ENCODE assay signal across 18 cellular contexts in the genomic region with DNA sequence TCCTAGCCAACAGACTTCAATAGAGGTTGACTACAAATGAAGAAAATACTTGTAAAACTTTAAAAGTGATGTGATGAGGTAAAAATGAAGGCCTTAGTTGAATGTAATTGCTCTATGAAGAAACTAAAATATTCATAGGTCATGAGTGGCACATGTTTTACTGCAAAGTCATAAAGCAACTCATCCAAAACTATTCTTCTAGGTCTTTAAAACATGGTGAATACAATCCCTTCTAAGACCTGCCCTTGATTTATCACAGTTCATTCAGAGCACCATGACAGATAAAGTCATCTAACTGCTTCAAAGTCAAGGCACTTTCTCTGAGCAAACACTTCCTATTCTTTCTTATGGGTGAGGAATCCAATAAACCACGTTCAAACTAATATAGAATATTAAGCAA.
DNase-seq lines count a peak whose midpoint lies in the region; ATAC-seq and TF ChIP-seq lines count a peak whose summit lies in the region.
"Had no signal": no experiment of that assay in that cellular context is flagged by ENCODE, and none has a peak within 500 bp of the region (broad histone marks: within the 10 kb centered on the region; RNA-seq: fewer than 3 reads in every experiment).

No MANE protein-coding gene starts in this region.

- no peak overlapping the region for H4K91ac ChIP-seq in IMR-90 (ENCODE audit: insufficient read depth, low read depth, low read length)

- H3K23ac ChIP-seq in IMR-90 (ENCODE audit: low read depth, low read length): no peak overlapping the region

- ATAC-seq in IMR-90 (ENCODE audit: low read depth) (no peak), foreskin keratinocyte (peak; percentile 35), GM21529 (IDR thresholded peaks at IDR 0.05; ENCODE audit: unreplicated experiment) (no peak), GM18867 (IDR thresholded peaks at IDR 0.05; ENCODE audit: unreplicated experiment) (no peak)
- ATAC-seq: SK-N-SH treated with all-trans-retinoic acid at 6 μM for 48 hours had no signal

- H3K18ac ChIP-seq in IMR-90 (ENCODE audit: low read depth, low read length): no peak overlapping the region

- H3K4me1 ChIP-seq in IMR-90 (ENCODE audit: control insufficient read depth, insufficient read depth, low read length) (no peaks in the 10 kb centered on the region), foreskin keratinocyte (peaks cover 19% of the 10 kb centered on the region)
- H3K4me1 ChIP-seq: BLaER1 had no signal

- H3K4ac ChIP-seq in IMR-90 (ENCODE audit: low read depth, low read length): no peak overlapping the region

- H2BK120ac ChIP-seq in IMR-90 (ENCODE audit: low read depth, low read length): no peak overlapping the region

- peak overlapping the region; percentile 41 for H2BK5ac ChIP-seq in IMR-90 (ENCODE audit: low read depth, low read length, poor library complexity, severe bottlenecking)

- POLR2A ChIA-PET in IMR-90 (lab: Charles Lee; ENCODE audit: unreplicated experiment) (no interaction called here), GM10248 (lab: Yijun Ruan, JAX) (no interaction called here)

- no peak overlapping the region for H2BK15ac ChIP-seq in IMR-90 (ENCODE audit: low read depth, low read length)

- TF ChIP-seq CTCF in IMR-90 (conservative IDR thresholded peaks at IDR 0.05; ENCODE audit: low read depth, low read length) (no peak), epithelial cell of esophagus (IDR thresholded peaks at IDR 0.05; ENCODE audit: insufficient read depth, low read depth, low read length, missing control alignments) (no peak), foreskin keratinocyte (conservative IDR thresholded peaks at IDR 0.05) (no peak), GM10248 (IDR thresholded peaks at IDR 0.05; ENCODE audit: control extremely low read depth, extremely low read depth, low read depth, missing control alignments) (no peak)

- dilution Hi-C loops in IMR-90 (cut with HindIII; ENCODE audit: low sequenced_read_pairs, unreplicated experiment): no loop called here

- no peak overlapping the region for H3K14ac ChIP-seq in IMR-90 (replicated peaks; ENCODE audit: low read depth, low read length)

- H3K9me1 ChIP-seq in IMR-90 (ENCODE audit: insufficient read depth, low read length): no peaks in the 10 kb centered on the region

- no peak overlapping the region for H3K4me2 ChIP-seq in IMR-90 (ENCODE audit: low read depth, low read length)
- H3K4me2 ChIP-seq: BLaER1 had no signal

- H4K8ac ChIP-seq in IMR-90 (ENCODE audit: low read depth in 2 of 2, low read length in 2 of 2): no peak overlapping the region

- H3K9me3 ChIP-seq in IMR-90 (ENCODE audit: control insufficient read depth, insufficient read depth, low read length): no peaks in the 10 kb centered on the region
- H3K9me3 ChIP-seq: BLaER1 had no signal

- no peak overlapping the region for H2AK9ac ChIP-seq in IMR-90 (replicated peaks; ENCODE audit: low read depth, low read length, poor library complexity)

- H3K4me3 ChIP-seq in IMR-90 (ENCODE audit: insufficient read depth, low read depth, low read length): no peak overlapping the region
- no peak overlapping the region for H3K4me3 ChIP-seq in epithelial cell of esophagus (ENCODE audit: low read length)
- H3K4me3 ChIP-seq: BLaER1 had no signal

- no peak for TF ChIP-seq POLR2A in IMR-90 (IDR thresholded peaks at IDR 0.05; ENCODE audit: low read depth, low read length)

- DNase-seq in EH (ENCODE audit: low read depth) (peak; percentile 84), IMR-90 (peak; percentile 37), epithelial cell of esophagus (ENCODE audit: low read depth) (peak; percentile 40), foreskin keratinocyte (peak in 1 of 2 donors; percentile 77), GM10248 (ENCODE audit: extremely low spot score) (no peak), NCI-H1105 treated with DMSO at 0.1 percent for 48 hours (lab: John Stamatoyannopoulos, UW) (no peak)
- DNase-seq: CD4-positive, alpha-beta memory T cell; H9; NCI-H1092 treated with DMSO at 0.1 percent for 48 hours; NCI-H510A; NCI-H748 treated with DMSO at 0.1 percent for 48 hours; NK-92 treated with Interleukin-12 subunit alpha and Interleukin-12 subunit beta, amount 100 ng/mL, for 24 hours; OCI-M1; SIG-M5 had no signal

- no peak overlapping the region for H2AK5ac ChIP-seq in IMR-90 (ENCODE audit: low read depth, low read length)

- H3K79me1 ChIP-seq in IMR-90 (ENCODE audit: low read depth in 1 of 2, low read length in 2 of 2): no peaks in the 10 kb centered on the region

- no TSS peak for BruUV-seq in IMR-90 (replicated peaks; lab: Mats Ljungman, UMichigan)

- intact Hi-C loops in IMR-90 (cut with micrococcal nuclease): no loop called here

- H3K56ac ChIP-seq in IMR-90 (ENCODE audit: extremely low read depth, insufficient read depth, low read length): no peak overlapping the region

- CTCF ChIA-PET in IMR-90 (lab: Yijun Ruan, JAX): no interaction called here
- CTCF ChIA-PET in GM10248 (lab: Yijun Ruan, JAX): no interaction called here

- H3K9ac ChIP-seq in IMR-90 (ENCODE audit: low read depth, low read length): no peak overlapping the region
- H3K9ac ChIP-seq: BLaER1 had no signal

- in situ Hi-C loops in IMR-90 (cut with MboI; ENCODE audit: low sequenced_read_pairs): no loop called here

- H4K20me1 ChIP-seq in IMR-90 (ENCODE audit: insufficient read depth, low read length): no peaks in the 10 kb centered on the region
- H4K20me1 ChIP-seq: BLaER1 had no signal

- H2AFZ ChIP-seq in IMR-90 (replicated peaks; ENCODE audit: low read length, poor library complexity): no peak overlapping the region

- H3K27ac ChIP-seq in IMR-90 (ENCODE audit: insufficient read depth, low read length) (no peak overlapping the region), foreskin keratinocyte (no peak overlapping the region)
- H3K27ac ChIP-seq: BLaER1 had no signal

- H4K5ac ChIP-seq in IMR-90 (ENCODE audit: low read depth, low read length): no peak overlapping the region

- H3K36me3 ChIP-seq in IMR-90 (ENCODE audit: control insufficient read depth, insufficient read depth, low read length): no peaks in the 10 kb centered on the region
- H3K36me3 ChIP-seq: BLaER1 had no signal

- H3K27me3 ChIP-seq in IMR-90 (ENCODE audit: control insufficient read depth, insufficient read depth, low read length): no peaks in the 10 kb centered on the region
- H3K27me3 ChIP-seq in foreskin keratinocyte: no peaks in the 10 kb centered on the region
- H3K27me3 ChIP-seq: BLaER1 had no signal

- no CpG with 5 or more reads among the region's 1 CpG for WGBS in IMR-90 (ENCODE audit: extremely low coverage in 2 of 2, insufficient read length in 1 of 2), 2 experiments

- no peak for TF ChIP-seq RAD21 in IMR-90 (IDR thresholded peaks at IDR 0.05; ENCODE audit: low read length)

- no peak overlapping the region for H2BK20ac ChIP-seq in IMR-90 (ENCODE audit: low read depth, low read length)

TF ChIP-seq in IMR-90, 13 proteins besides CTCF, POLR2A, EP300 and RAD21:
- TF ChIP-seq CHD1 (IDR thresholded peaks at IDR 0.05; ENCODE audit: low read depth, low read length) (no peak), FOS (IDR thresholded peaks at IDR 0.05; ENCODE audit: low read depth, low read length) (no peak), MXI1 (IDR thresholded peaks at IDR 0.05; ENCODE audit: borderline replicate concordance, low read depth, low read length) (no peak), NFE2L2 (IDR thresholded peaks at IDR 0.05; ENCODE audit: low read depth, low read length) (no peak), MAFK (IDR thresholded peaks at IDR 0.05; ENCODE audit: low read depth, low read length) (no peak), BHLHE40 (IDR thresholded peaks at IDR 0.05; ENCODE audit: low read depth, low read length) (no peak), CEBPB (IDR thresholded peaks at IDR 0.05; ENCODE audit: low read depth, low read length) (no peak), RFX5 (IDR thresholded peaks at IDR 0.05; ENCODE audit: low read depth, low read length) (no peak), SMC3 (IDR thresholded peaks at IDR 0.05; ENCODE audit: low read depth, low read length) (no peak), RCOR1 (IDR thresholded peaks at IDR 0.05; ENCODE audit: insufficient replicate concordance, low read length) (no peak), MAZ (IDR thresholded peaks at IDR 0.05; ENCODE audit: borderline replicate concordance, low read depth, low read length) (no peak)
- TF ChIP-seq, protein P1, sequence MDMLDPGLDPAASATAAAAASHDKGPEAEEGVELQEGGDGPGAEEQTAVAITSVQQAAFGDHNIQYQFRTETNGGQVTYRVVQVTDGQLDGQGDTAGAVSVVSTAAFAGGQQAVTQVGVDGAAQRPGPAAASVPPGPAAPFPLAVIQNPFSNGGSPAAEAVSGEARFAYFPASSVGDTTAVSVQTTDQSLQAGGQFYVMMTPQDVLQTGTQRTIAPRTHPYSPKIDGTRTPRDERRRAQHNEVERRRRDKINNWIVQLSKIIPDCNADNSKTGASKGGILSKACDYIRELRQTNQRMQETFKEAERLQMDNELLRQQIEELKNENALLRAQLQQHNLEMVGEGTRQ (IDR thresholded peaks at IDR 0.05; ENCODE audit: low read depth, low read length): no peak
- TF ChIP-seq, protein P2, sequence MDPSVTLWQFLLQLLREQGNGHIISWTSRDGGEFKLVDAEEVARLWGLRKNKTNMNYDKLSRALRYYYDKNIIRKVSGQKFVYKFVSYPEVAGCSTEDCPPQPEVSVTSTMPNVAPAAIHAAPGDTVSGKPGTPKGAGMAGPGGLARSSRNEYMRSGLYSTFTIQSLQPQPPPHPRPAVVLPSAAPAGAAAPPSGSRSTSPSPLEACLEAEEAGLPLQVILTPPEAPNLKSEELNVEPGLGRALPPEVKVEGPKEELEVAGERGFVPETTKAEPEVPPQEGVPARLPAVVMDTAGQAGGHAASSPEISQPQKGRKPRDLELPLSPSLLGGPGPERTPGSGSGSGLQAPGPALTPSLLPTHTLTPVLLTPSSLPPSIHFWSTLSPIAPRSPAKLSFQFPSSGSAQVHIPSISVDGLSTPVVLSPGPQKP (IDR thresholded peaks at IDR 0.05; ENCODE audit: borderline replicate concordance, low read depth, low read length): no peak

Comparison
In these comparisons a context has a peak if more than half of its experiments do, and no peak if none do; other contexts are left out.
1. DNase-seq: peak in EH (single experiment), IMR-90 (single experiment) and epithelial cell of esophagus (single experiment); none in GM10248 (single experiment) and NCI-H1105 treated with DMSO at 0.1 percent for 48 hours (single experiment).